Comparison of ENCODE assay signal across 8 cellular contexts in genomic region chr3:52053307-52054304, GRCh38. TPM values are rescaled to one million over a fixed set of nuclear protein-coding genes. Genes with fewer than 3 reads are reported as not detected.
A peak's percentile ranks its signal among the peaks of the same experiment; 100 is the strongest.
DNase-seq lines count a peak whose midpoint lies in the region; ATAC-seq and TF ChIP-seq lines count a peak whose summit lies in the region.

No MANE protein-coding gene starts in this region.

- TF ChIP-seq CTCF in AG09309 (IDR thresholded peaks at IDR 0.05; ENCODE audit: control insufficient read depth, insufficient read depth, low read depth, low read length, missing control alignments) (peak; percentile 49), glutamatergic neuron (IDR thresholded peaks at IDR 0.05; ENCODE audit: partially characterized antibody, unreplicated experiment) (no peak)

- DNase-seq in AG09309 (ENCODE audit: low read depth) (no peak), KBM-7 (peak; percentile 52), glutamatergic neuron (no peak), DMS114 treated with DMSO at 0.1 percent for 48 hours (lab: John Stamatoyannopoulos, UW; ENCODE audit: unreplicated experiment) (no peak), NCI-H2196 (lab: John Stamatoyannopoulos, UW; ENCODE audit: unreplicated experiment) (no peak)

- H3K27ac Mint-ChIP-seq in activated T-helper 17 cell treated with anti-CD3 and anti-CD28 coated beads, Interleukin-2, amount 50 U/mL, for 72 hours = peak overlapping the region; percentile 92
- peak overlapping the region; percentile 62 for H3K27ac Mint-ChIP-seq in glutamatergic neuron (ENCODE audit: unreplicated experiment)

- no peaks in the 10 kb centered on the region for H3K9me3 ChIP-seq in skeletal muscle satellite cell (replicated peaks; ENCODE audit: low read length)

- H3K36me3 ChIP-seq in skeletal muscle satellite cell (ENCODE audit: insufficient read depth, low read length) = peaks cover 48% of the 10 kb centered on the region

- H3K9ac ChIP-seq in skeletal muscle satellite cell (ENCODE audit: low read depth, low read length) = peak overlapping the region; percentile 81

- H3K4me3 Mint-ChIP-seq in activated T-helper 17 cell treated with anti-CD3 and anti-CD28 coated beads, Interleukin-2, amount 50 U/mL, for 72 hours = peak overlapping the region; percentile 93
- H3K4me3 Mint-ChIP-seq in glutamatergic neuron (ENCODE audit: unreplicated experiment) = peak overlapping the region; percentile 69

- peak overlapping the region; percentile 97 for H3K4me2 ChIP-seq in skeletal muscle satellite cell (ENCODE audit: low read length)

- peak overlapping the region; percentile 84 for H3K4me3 ChIP-seq in AG09309 (ENCODE audit: control insufficient read depth, low read depth, low read length)
- peak overlapping the region; percentile 94 for H3K4me3 ChIP-seq in skeletal muscle satellite cell (ENCODE audit: low read length)

- peaks cover 40% of the 10 kb centered on the region for H3K4me1 ChIP-seq in skeletal muscle satellite cell (ENCODE audit: control insufficient read depth, insufficient read depth, low read length)

- in situ Hi-C loops in KBM-7 (cut with MboI; ENCODE audit: low pct_unique_long_range_greater_than_20kb, low sequenced_read_pairs) = no loop called here

- no peaks in the 10 kb centered on the region for H3K27me3 ChIP-seq in skeletal muscle satellite cell (ENCODE audit: control insufficient read depth, insufficient read depth, low read length)

- H3K4me1 Mint-ChIP-seq in activated T-helper 17 cell treated with anti-CD3 and anti-CD28 coated beads, Interleukin-2, amount 50 U/mL, for 72 hours = peaks cover 29% of the 10 kb centered on the region
- H3K4me1 Mint-ChIP-seq in glutamatergic neuron (ENCODE audit: low read depth, unreplicated experiment) = peaks cover 15% of the 10 kb centered on the region

- ATAC-seq in activated T-helper 17 cell treated with anti-CD3 and anti-CD28 coated beads, Interleukin-2, amount 50 U/mL, for 72 hours (replicated peaks) = peak; percentile 30
- ATAC-seq in GM19452 (IDR thresholded peaks at IDR 0.05; ENCODE audit: unreplicated experiment) = no peak

- H3K36me3 Mint-ChIP-seq in activated T-helper 17 cell treated with anti-CD3 and anti-CD28 coated beads, Interleukin-2, amount 50 U/mL, for 72 hours (ENCODE audit: low read depth) = peaks cover 65% of the 10 kb centered on the region
- H3K36me3 Mint-ChIP-seq in glutamatergic neuron (ENCODE audit: unreplicated experiment) = no peaks in the 10 kb centered on the region

- no peaks in the 10 kb centered on the region for H3K9me3 Mint-ChIP-seq in activated T-helper 17 cell treated with anti-CD3 and anti-CD28 coated beads, Interleukin-2, amount 50 U/mL, for 72 hours
- peaks cover 9% of the 10 kb centered on the region for H3K9me3 Mint-ChIP-seq in glutamatergic neuron (ENCODE audit: unreplicated experiment)

- no peaks in the 10 kb centered on the region for H3K27me3 Mint-ChIP-seq in activated T-helper 17 cell treated with anti-CD3 and anti-CD28 coated beads, Interleukin-2, amount 50 U/mL, for 72 hours
- H3K27me3 Mint-ChIP-seq in glutamatergic neuron (ENCODE audit: unreplicated experiment) = peaks cover 6% of the 10 kb centered on the region

RNA-seq across cellular contexts. Expression of gene DUSP7, which starts 2.8 kb away (rescaled TPM):
- 10 to 100 TPM; 19.3 to 25.1 TPM for total RNA-seq in activated T-helper 17 cell treated with anti-CD3 and anti-CD28 coated beads, Interleukin-2, amount 50 U/mL, for 72 hours
- total RNA-seq in glutamatergic neuron (ENCODE audit: unreplicated experiment) = 9.5 TPM
- total RNA-seq in skeletal muscle satellite cell (2012; rRNA removed) = 11.4 and 12.2 TPM in 2 replicates

RNA-seq across cellular contexts. Expression of gene RPL29, which starts 57.9 kb away (rescaled TPM):
- 1,000 to 10,000 TPM; 1,433 to 1,498 TPM for total RNA-seq in activated T-helper 17 cell treated with anti-CD3 and anti-CD28 coated beads, Interleukin-2, amount 50 U/mL, for 72 hours
- total RNA-seq in glutamatergic neuron (ENCODE audit: unreplicated experiment) = 588 TPM
- total RNA-seq in skeletal muscle satellite cell (2012; rRNA removed) = 1,323 and 2,006 TPM in 2 replicates
